ENCODE assay signal across 8 cellular contexts in the genomic region with DNA sequence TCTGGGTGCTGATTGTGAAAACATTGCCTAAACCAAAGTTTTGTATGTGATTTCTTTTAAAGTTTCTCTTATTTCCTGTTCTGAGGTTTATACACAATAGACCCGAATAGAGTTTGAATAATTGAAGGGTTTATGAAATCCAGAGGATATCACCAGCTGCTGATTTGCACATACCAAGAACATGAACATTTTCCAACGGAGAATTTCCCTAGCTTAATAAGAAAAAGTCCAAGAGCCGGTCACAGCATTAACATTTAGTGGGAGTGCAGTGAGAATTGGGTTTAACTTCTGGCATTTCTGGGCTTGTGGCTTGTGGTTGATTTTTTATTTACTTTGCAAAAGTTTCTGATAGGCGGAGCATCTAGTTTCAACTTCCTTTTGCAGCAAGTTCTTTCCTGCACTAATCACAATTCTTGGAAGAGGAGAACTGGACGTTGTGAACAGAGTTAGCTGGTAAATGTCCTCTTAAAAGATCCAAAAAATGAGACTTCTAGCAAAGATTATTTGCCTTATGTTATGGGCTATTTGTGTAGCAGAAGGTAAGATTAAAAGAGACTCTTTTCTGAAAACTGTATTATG. TPM values are rescaled to one million over a fixed set of nuclear protein-coding genes. Genes with fewer than 3 reads are reported as not detected.
DNase-seq lines count a peak whose midpoint lies in the region; ATAC-seq lines count a peak whose summit lies in the region.

Gene CFH (plus strand): TSS at position 407 of the 579 bp plus-strand sequence. CDS start 75 bp downstream, at position 482.

- ATAC-seq in GM21786 (IDR thresholded peaks at IDR 0.05; ENCODE audit: unreplicated experiment) (no peak), HG02763 (IDR thresholded peaks at IDR 0.05; ENCODE audit: unreplicated experiment) (no peak)

- DNase-seq in GF-D8 (lab: John Stamatoyannopoulos, UW) (peak; percentile 70), SKM-1 (lab: John Stamatoyannopoulos, UW; ENCODE audit: unreplicated experiment) (peak; percentile 30), fibroblast of peridontal ligament (ENCODE audit: extremely low read depth) (peak; percentile 98), renal cortical epithelial cell (ENCODE audit: low read depth) (peak; percentile 79), activated T-cell treated with anti-CD3 and anti-CD28 coated beads for 4 hours (no peak), middle frontal gyrus (ENCODE audit: extremely low spot score, low spot score) (no peak)

RNA-seq across cellular contexts. Expression of gene CFH, which starts in this region (rescaled TPM):
- 1.7 and 30.3 TPM in 2 replicates for total RNA-seq in renal cortical epithelial cell

Comparison
In these comparisons a context has a peak if more than half of its experiments do, and no peak if none do; other contexts are left out.
1. DNase-seq: peak in GF-D8 (single experiment), SKM-1 (single experiment), fibroblast of peridontal ligament (single experiment) and renal cortical epithelial cell (single experiment); none in activated T-cell treated with anti-CD3 and anti-CD28 coated beads for 4 hours (single experiment) and middle frontal gyrus (single experiment).